In genomic region chr1:160097911-160098851, GRCh38 we compare ENCODE assay signal across 1 cellular context.
TF ChIP-seq lines count a peak whose summit lies in the region.

TSS of gene IGSF8 (minus strand) at chr1:160098619. CDS start at chr1:160098472, 147 bp downstream.

TF ChIP-seq in HepG2, 621 proteins besides CTCF, POLR2A, EP300 and RAD21 (continued from another document and continues in another):
- TF ChIP-seq PRDM10 (CRISPR knock-in tag; IDR thresholded peaks at IDR 0.05; ENCODE audit: low read depth) (no peak), ZNF367 (CRISPR knock-in tag; IDR thresholded peaks at IDR 0.05; ENCODE audit: borderline replicate concordance) (no peak), ZFP1 (CRISPR knock-in tag; IDR thresholded peaks at IDR 0.05) (no peak), ZNF879 (CRISPR knock-in tag; IDR thresholded peaks at IDR 0.05) (no peak), SNAPC4 (CRISPR knock-in tag; IDR thresholded peaks at IDR 0.05) (no peak), HES4 (CRISPR knock-in tag; IDR thresholded peaks at IDR 0.05; ENCODE audit: borderline replicate concordance) (no peak), THAP11 (CRISPR knock-in tag; IDR thresholded peaks at IDR 0.05) (peak; percentile 33; the same call in 1 of the 2 replicates), KLF16 (CRISPR knock-in tag; IDR thresholded peaks at IDR 0.05) (no peak), ZNF362 (CRISPR knock-in tag; IDR thresholded peaks at IDR 0.05; ENCODE audit: borderline replicate concordance) (no peak), ZNF589 (CRISPR knock-in tag; conservative IDR thresholded peaks at IDR 0.05) (no peak), ZNF138 (CRISPR knock-in tag; IDR thresholded peaks at IDR 0.05; ENCODE audit: low read depth) (no peak), SP2 (CRISPR knock-in tag; IDR thresholded peaks at IDR 0.05) (0 out of 2 replicates have a peak, but pooled peaks have one; percentile 20), ZNF547 (CRISPR knock-in tag; IDR thresholded peaks at IDR 0.05) (peak; percentile 67; the same call in 1 of the 2 replicates), GFI1 (CRISPR knock-in tag; IDR thresholded peaks at IDR 0.05; ENCODE audit: borderline replicate concordance) (no peak), KDM6A (CRISPR knock-in tag; IDR thresholded peaks at IDR 0.05; ENCODE audit: low read depth) (no peak), HINFP (CRISPR knock-in tag; IDR thresholded peaks at IDR 0.05; ENCODE audit: low read depth) (no peak), KLF11 (CRISPR knock-in tag; IDR thresholded peaks at IDR 0.05) (no peak), BRCA1 (CRISPR knock-in tag; IDR thresholded peaks at IDR 0.05) (no peak), FOXA1 (IDR thresholded peaks at IDR 0.05) (no peak), FOXA1 (CRISPR knock-in tag; IDR thresholded peaks at IDR 0.05) (no peak), ZSCAN20 (CRISPR knock-in tag; IDR thresholded peaks at IDR 0.05; ENCODE audit: borderline replicate concordance) (no peak), MTF1 (CRISPR knock-in tag; IDR thresholded peaks at IDR 0.05) (no peak), EHMT2 (IDR thresholded peaks at IDR 0.05; ENCODE audit: borderline replicate concordance, low read depth, low read length) (no peak), FOXM1 (CRISPR knock-in tag; IDR thresholded peaks at IDR 0.05) (no peak), PTBP1 (IDR thresholded peaks at IDR 0.05; ENCODE audit: low read depth, low read length, poor library complexity, severe bottlenecking) (no peak), ZNF619 (CRISPR knock-in tag; IDR thresholded peaks at IDR 0.05) (no peak), YEATS2 (CRISPR knock-in tag; IDR thresholded peaks at IDR 0.05; ENCODE audit: borderline replicate concordance) (no peak), ZNF225 (CRISPR knock-in tag; IDR thresholded peaks at IDR 0.05) (no peak; the same call in 1 of the 2 replicates), MAFG (CRISPR knock-in tag; IDR thresholded peaks at IDR 0.05) (no peak), ZNF569 (CRISPR knock-in tag; IDR thresholded peaks at IDR 0.05; ENCODE audit: borderline replicate concordance) (no peak), NR3C1 (CRISPR knock-in tag; IDR thresholded peaks at IDR 0.05) (no peak), BRD4 (CRISPR knock-in tag; IDR thresholded peaks at IDR 0.05) (no peak), ZNF703 (CRISPR knock-in tag; IDR thresholded peaks at IDR 0.05; ENCODE audit: borderline replicate concordance) (no peak), ARNTL (CRISPR knock-in tag; IDR thresholded peaks at IDR 0.05) (no peak), GRHL1 (CRISPR knock-in tag; conservative IDR thresholded peaks at IDR 0.05) (no peak), ZNF350 (CRISPR knock-in tag; IDR thresholded peaks at IDR 0.05; ENCODE audit: borderline replicate concordance, low read depth) (no peak), TRAFD1 (CRISPR knock-in tag; IDR thresholded peaks at IDR 0.05; ENCODE audit: borderline replicate concordance) (no peak), TOPORS (CRISPR knock-in tag; IDR thresholded peaks at IDR 0.05) (no peak), GATAD2A (CRISPR knock-in tag; IDR thresholded peaks at IDR 0.05) (no peak), TEAD3 (CRISPR knock-in tag; optimal IDR thresholded peaks at IDR 0.05; ENCODE audit: borderline replicate concordance) (no peak), ZFY (CRISPR knock-in tag; IDR thresholded peaks at IDR 0.05) (peak; percentile 63), ZNF264 (CRISPR knock-in tag; IDR thresholded peaks at IDR 0.05) (no peak), ZNF747 (CRISPR knock-in tag; IDR thresholded peaks at IDR 0.05; ENCODE audit: borderline replicate concordance) (no peak), FOXO4 (CRISPR knock-in tag; conservative IDR thresholded peaks at IDR 0.05) (no peak), HOMEZ (CRISPR knock-in tag; IDR thresholded peaks at IDR 0.05; ENCODE audit: low read depth) (no peak), DMAP1 (CRISPR knock-in tag; IDR thresholded peaks at IDR 0.05) (no peak), FOXP4 (CRISPR knock-in tag; IDR thresholded peaks at IDR 0.05) (no peak), SALL2 (CRISPR knock-in tag; IDR thresholded peaks at IDR 0.05) (no peak)
